Comparison of ENCODE assay signal across 13 cellular contexts in the genomic region with DNA sequence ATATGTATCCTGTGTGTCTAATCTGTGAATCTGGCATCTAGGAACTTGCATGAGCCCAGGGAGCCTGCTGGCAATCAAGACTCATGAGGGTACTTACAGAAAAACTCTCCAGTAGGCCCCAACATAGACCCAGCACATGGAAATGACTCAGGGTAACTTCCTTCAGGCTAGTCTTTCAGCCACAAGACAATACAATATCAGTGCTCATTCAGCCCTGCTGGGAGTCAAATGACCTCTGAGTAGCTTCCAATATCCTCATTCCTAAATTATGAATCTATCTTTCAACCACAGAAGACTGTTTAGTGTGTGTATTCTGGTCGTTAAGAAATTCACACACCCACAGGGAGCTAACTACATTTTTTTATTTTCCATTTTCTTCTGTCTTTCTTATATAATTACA.
DNase-seq lines count a peak whose midpoint lies in the region; TF ChIP-seq lines count a peak whose summit lies in the region.
"Had no signal": no experiment of that assay in that cellular context is flagged by ENCODE, and none has a peak within 500 bp of the region (broad histone marks: within the 10 kb centered on the region; RNA-seq: fewer than 3 reads in every experiment).

No MANE protein-coding gene starts in this region.

- no peaks in the 10 kb centered on the region for H3K79me2 ChIP-seq in MM.1S (ENCODE audit: low read length)

- no peaks in the 10 kb centered on the region for H3K9me3 ChIP-seq in breast epithelium
- H3K9me3 ChIP-seq in MM.1S (replicated peaks; ENCODE audit: insufficient read depth, low read length): no peaks in the 10 kb centered on the region
- H3K9me3 ChIP-seq: gastroesophageal sphincter had no signal

- no peaks in the 10 kb centered on the region for H3K27me3 ChIP-seq in breast epithelium
- no peaks in the 10 kb centered on the region for H3K27me3 ChIP-seq in MM.1S (replicated peaks; ENCODE audit: insufficient read depth, low read length)
- H3K27me3 ChIP-seq: gastroesophageal sphincter had no signal

- no peak overlapping the region for H3K9ac ChIP-seq in MM.1S (ENCODE audit: low read length)

- no peak for TF ChIP-seq POLR2A in breast epithelium (IDR thresholded peaks at IDR 0.05)

- no peak overlapping the region for H3K4me3 ChIP-seq in breast epithelium
- H3K4me3 ChIP-seq in MM.1S (ENCODE audit: low read length): no peak overlapping the region
- H3K4me3 ChIP-seq: gastroesophageal sphincter had no signal

- H3K36me3 ChIP-seq in breast epithelium: no peaks in the 10 kb centered on the region
- H3K36me3 ChIP-seq in MM.1S (replicated peaks; ENCODE audit: insufficient read depth, low read length): no peaks in the 10 kb centered on the region
- H3K36me3 ChIP-seq: gastroesophageal sphincter had no signal

- H3K4me1 ChIP-seq in breast epithelium: no peaks in the 10 kb centered on the region
- no peaks in the 10 kb centered on the region for H3K4me1 ChIP-seq in MM.1S (ENCODE audit: low read length)
- H3K4me1 ChIP-seq: gastroesophageal sphincter had no signal

- no peaks in the 10 kb centered on the region for H4K20me1 ChIP-seq in MM.1S (ENCODE audit: insufficient read depth, low read length)

- no peaks in the 10 kb centered on the region for H3K9me2 ChIP-seq in MM.1S (replicated peaks; ENCODE audit: insufficient read depth, low read length)

- intact Hi-C loops in breast epithelium (cut with DNase I; ENCODE audit: low total_unique reads): no loop called here

- H3K27ac ChIP-seq in breast epithelium: peak overlapping the region; percentile 53 to 67
- H3K27ac ChIP-seq in MM.1S (ENCODE audit: low read length): no peak overlapping the region
- H3K27ac ChIP-seq: gastroesophageal sphincter had no signal

- TF ChIP-seq CTCF in AG09319 (IDR thresholded peaks at IDR 0.05; ENCODE audit: low read depth, low read length) (no peak), breast epithelium (IDR thresholded peaks at IDR 0.05) (no peak), MM.1S (IDR thresholded peaks at IDR 0.05; ENCODE audit: low read length) (no peak)

- no peak overlapping the region for H3K4me2 ChIP-seq in MM.1S (ENCODE audit: low read depth, low read length)

- DNase-seq in AG09319 (ENCODE audit: extremely low read depth, low read depth) (peak; percentile 35), MV-4-11 (lab: John Stamatoyannopoulos, UW) (peak; percentile 27), breast epithelium (ENCODE audit: low spot score in 2 of 2) (peak in 1 of 2 donors; percentile 27), kidney tubule cell (ENCODE audit: low spot score) (peak; percentile 99), OCI-M2 (lab: John Stamatoyannopoulos, UW; ENCODE audit: unreplicated experiment) (no peak), MM.1S (no peak), COLO668 (lab: John Stamatoyannopoulos, UW; ENCODE audit: unreplicated experiment) (no peak)
- no peak for DNase-seq in stimulated activated CD4-positive, alpha-beta T cell treated with anti-CD3 and anti-CD28 coated beads, Interleukin-1b, Interleukin-23, amount 100 ng/mL, for 48 hours
- DNase-seq: activated naive CD8-positive, alpha-beta T cell treated with anti-CD3 and anti-CD28 coated beads, Interleukin-2, amount 50 U/mL, for 24 hours; H7; NCI-H1092 treated with DMSO at 0.1 percent for 48 hours; substantia nigra had no signal

- H2AFZ ChIP-seq in MM.1S (ENCODE audit: low read length): no peak overlapping the region

- H3F3A ChIP-seq in MM.1S (ENCODE audit: insufficient read depth, low read length): no peaks in the 10 kb centered on the region

Comparison
In these comparisons a context has a peak if more than half of its experiments do, and no peak if none do; other contexts are left out.
1. DNase-seq: peak in AG09319 (single experiment), MV-4-11 (single experiment) and kidney tubule cell (single experiment); none in OCI-M2 (single experiment), MM.1S (single experiment), COLO668 (single experiment) and stimulated activated CD4-positive, alpha-beta T cell treated with anti-CD3 and anti-CD28 coated beads, Interleukin-1b, Interleukin-23, amount 100 ng/mL, for 48 hours (single experiment).